Comparison of ENCODE assay signal across 29 cellular contexts in the genomic region with DNA sequence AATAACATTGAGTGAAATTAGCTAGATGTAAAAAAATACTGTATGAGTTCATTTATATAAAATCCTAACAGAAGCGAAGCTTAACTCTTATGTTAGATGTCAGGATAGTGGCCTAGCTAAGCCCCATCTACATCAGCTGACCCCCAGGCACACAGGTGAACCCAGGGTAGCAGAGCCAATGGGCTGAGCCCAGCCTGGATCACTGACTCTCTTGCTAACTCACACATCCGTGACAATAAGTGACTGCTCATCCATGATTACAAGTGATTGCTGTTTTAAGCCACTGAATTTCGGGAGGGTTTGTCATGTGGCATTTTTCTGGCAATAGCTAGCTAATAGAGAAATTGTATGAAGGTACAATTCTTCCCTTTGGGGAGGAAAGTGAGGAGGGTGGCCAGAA.
"Had no signal": no experiment of that assay in that cellular context is flagged by ENCODE, and none has a peak within 500 bp of the region (broad histone marks: within the 10 kb centered on the region; RNA-seq: fewer than 3 reads in every experiment).

No MANE protein-coding gene starts in this region.

- H3K36me3 Mint-ChIP-seq: natural killer cell treated with Interleukin-12 subunit alpha and Interleukin-12 subunit beta and Interleukin-15 and Interleukin-18, amount 100 ng/mL, for 72 hours; stimulated activated effector memory CD8-positive, alpha-beta T cell treated with anti-CD3 and anti-CD28 coated beads, Interleukin-12 subunit alpha, Interleukin-12 subunit beta, amount 100 ng/mL, for 72 hours had no signal

- H3K36me3 ChIP-seq: neutrophil, pancreas, right lobe of liver, sigmoid colon, suprapubic skin, tibial nerve, upper lobe of left lung, vagina had no signal

- FAIRE-seq: pancreas, small intestine, urothelium cell line had no signal

- H3K9me3 ChIP-seq: neutrophil, pancreas, right lobe of liver, sigmoid colon, suprapubic skin, testis, upper lobe of left lung, vagina had no signal

- H3K4me1 Mint-ChIP-seq: naive thymus-derived CD8-positive, alpha-beta T cell; nephron progenitor cell; neural crest cell; stimulated activated effector memory CD8-positive, alpha-beta T cell treated with anti-CD3 and anti-CD28 coated beads, Interleukin-12 subunit alpha, Interleukin-12 subunit beta, amount 100 ng/mL, for 72 hours; stimulated activated naive CD8-positive, alpha-beta T cell treated with anti-CD3 and anti-CD28 coated beads, Interleukin-15, amount 100 ng/mL, for 72 hours had no signal

- H3K27ac Mint-ChIP-seq: naive thymus-derived CD8-positive, alpha-beta T cell; natural killer cell treated with Interleukin-12 subunit alpha and Interleukin-12 subunit beta and Interleukin-15 and Interleukin-18, amount 100 ng/mL, for 72 hours; nephron progenitor cell; progenitor cell of endocrine pancreas; stimulated activated effector memory CD8-positive, alpha-beta T cell treated with anti-CD3 and anti-CD28 coated beads, Interleukin-12 subunit alpha, Interleukin-12 subunit beta, amount 100 ng/mL, for 72 hours; stimulated activated naive CD8-positive, alpha-beta T cell treated with anti-CD3 and anti-CD28 coated beads, Interleukin-15, amount 100 ng/mL, for 72 hours had no signal

- H3K4me3 ChIP-seq: pancreas, psoas muscle, right lobe of liver, sigmoid colon, suprapubic skin, testis, tibial nerve, upper lobe of left lung, vagina had no signal

- H3K27ac ChIP-seq: neutrophil, pancreas, psoas muscle, right lobe of liver, sigmoid colon, suprapubic skin, testis, tibial nerve, upper lobe of left lung, vagina had no signal

- DNase-seq: naive thymus-derived CD8-positive, alpha-beta T cell; nephron progenitor cell; nucleus accumbens; pancreas; posterior cingulate gyrus; psoas muscle; right cardiac atrium; right lobe of liver; sigmoid colon; small intestine; stimulated activated CD4-positive, alpha-beta T cell treated with anti-CD3 and anti-CD28 coated beads, Interleukin-15, amount 100 ng/mL, for 24 hours; stimulated activated CD4-positive, alpha-beta T cell treated with anti-CD3 and anti-CD28 coated beads, Interleukin-2, amount 100 ng/mL, for 24 hours; stimulated activated CD4-positive, alpha-beta T cell treated with anti-CD3 and anti-CD28 coated beads, Interleukin-2, amount 100 ng/mL, for 48 hours; stimulated activated CD4-positive, alpha-beta T cell treated with anti-CD3 and anti-CD28 coated beads, Interleukin-4, amount 100 ng/mL, for 24 hours; stimulated activated naive CD4-positive, alpha-beta T cell; stimulated activated naive CD8-positive, alpha-beta T cell treated with anti-CD3 and anti-CD28 coated beads, Interleukin-15, amount 100 ng/mL, for 72 hours; stimulated activated naive CD8-positive, alpha-beta T cell treated with anti-CD3 and anti-CD28 coated beads, Interleukin-15, Interleukin-2, amounts not matched to agents 100 U/mL and 50 U/mL, for 24 hours; substantia nigra; testis; upper lobe of left lung had no signal

- H3K9me3 Mint-ChIP-seq: natural killer cell treated with Interleukin-12 subunit alpha and Interleukin-12 subunit beta and Interleukin-15 and Interleukin-18, amount 100 ng/mL, for 72 hours; stimulated activated naive CD8-positive, alpha-beta T cell treated with anti-CD3 and anti-CD28 coated beads, Interleukin-15, amount 100 ng/mL, for 72 hours had no signal

- H3K4me3 Mint-ChIP-seq: naive thymus-derived CD8-positive, alpha-beta T cell; natural killer cell treated with Interleukin-12 subunit alpha and Interleukin-12 subunit beta and Interleukin-15 and Interleukin-18, amount 100 ng/mL, for 72 hours; nephron progenitor cell; neural crest cell; stimulated activated effector memory CD8-positive, alpha-beta T cell treated with anti-CD3 and anti-CD28 coated beads, Interleukin-12 subunit alpha, Interleukin-12 subunit beta, amount 100 ng/mL, for 72 hours; stimulated activated naive CD8-positive, alpha-beta T cell treated with anti-CD3 and anti-CD28 coated beads, Interleukin-15, amount 100 ng/mL, for 72 hours had no signal

- ATAC-seq: naive thymus-derived CD8-positive, alpha-beta T cell; natural killer cell treated with Interleukin-12 subunit alpha and Interleukin-12 subunit beta and Interleukin-15 and Interleukin-18, amount 100 ng/mL, for 72 hours; pancreas; psoas muscle; right cardiac atrium; right lobe of liver; stimulated activated effector memory CD8-positive, alpha-beta T cell treated with anti-CD3 and anti-CD28 coated beads, Interleukin-12 subunit alpha, Interleukin-12 subunit beta, amount 100 ng/mL, for 72 hours; stimulated activated naive CD8-positive, alpha-beta T cell treated with anti-CD3 and anti-CD28 coated beads, Interleukin-15, amount 100 ng/mL, for 72 hours; stimulated activated naive CD8-positive, alpha-beta T cell treated with anti-CD3 and anti-CD28 coated beads, Interleukin-15, Interleukin-2, amounts not matched to agents 100 U/mL and 50 U/mL, for 24 hours had no signal

- H3K27me3 Mint-ChIP-seq: progenitor cell of endocrine pancreas had no signal

- H3K4me1 ChIP-seq: pancreas, psoas muscle, right lobe of liver, sigmoid colon, suprapubic skin, testis, tibial nerve, upper lobe of left lung, vagina had no signal

- H3K27me3 ChIP-seq: pancreas, right lobe of liver, sigmoid colon, suprapubic skin, testis, tibial nerve, upper lobe of left lung, vagina had no signal
